In the genomic region with DNA sequence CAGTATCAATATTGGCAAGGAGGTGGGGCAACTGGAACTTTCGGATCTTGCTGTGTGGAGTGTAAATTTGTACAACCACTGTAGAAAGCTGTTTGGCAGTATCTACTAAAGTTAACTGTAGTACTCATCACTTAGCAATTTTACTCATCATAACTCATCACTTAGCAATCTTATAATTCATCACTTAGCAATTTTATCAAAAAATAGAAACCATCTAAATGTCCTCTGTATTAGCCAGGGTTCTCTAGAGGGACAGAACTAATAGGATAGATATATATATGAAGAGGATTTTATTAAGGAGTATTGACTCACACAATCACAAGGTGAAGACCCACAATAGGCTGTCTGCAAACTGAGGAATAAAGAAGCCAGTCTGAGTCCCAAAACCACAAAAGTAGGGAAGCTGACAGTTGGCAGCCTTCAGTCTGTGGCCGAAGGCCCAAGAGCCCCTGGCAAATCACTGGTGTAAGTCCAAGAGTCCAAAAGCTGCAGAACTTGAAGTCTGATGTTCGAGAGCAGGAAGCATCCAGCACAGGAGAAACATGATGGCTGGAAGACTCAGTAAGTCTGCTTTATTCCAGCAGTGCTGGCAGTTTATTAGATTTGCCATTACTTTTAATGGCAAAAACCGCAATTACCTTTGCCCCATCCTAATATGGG, we compare ENCODE assay signal across 24 cellular contexts.
DNase-seq lines count a peak whose midpoint lies in the region; ATAC-seq and TF ChIP-seq lines count a peak whose summit lies in the region.
"Had no signal": no experiment of that assay in that cellular context is flagged by ENCODE, and none has a peak within 500 bp of the region (broad histone marks: within the 10 kb centered on the region; RNA-seq: fewer than 3 reads in every experiment).

No MANE protein-coding gene starts in this region.

- no peak overlapping the region for H3K27ac Mint-ChIP-seq in MCF 10A (ENCODE audit: low read depth, unreplicated experiment)
- H3K27ac Mint-ChIP-seq: CD4-positive, alpha-beta T cell; memory B cell; natural killer cell treated with Interleukin-12 subunit alpha and Interleukin-12 subunit beta and Interleukin-15 and Interleukin-18, amount 100 ng/mL, for 72 hours had no signal

- in situ Hi-C loops in mammary epithelial cell (cut with MboI; ENCODE audit: low sequenced_read_pairs in 2 of 2) = no loop called here

- H3K9ac ChIP-seq in mammary epithelial cell (ENCODE audit: insufficient read depth, low read length) = no peak overlapping the region

- no peaks in the 10 kb centered on the region for H4K20me1 ChIP-seq in mammary epithelial cell (ENCODE audit: insufficient read depth, low read length)

- CTCF ChIA-PET in mammary epithelial cell (lab: Charles Lee; ENCODE audit: low non-redundant PET) (no interaction called here), MCF 10A (lab: Yijun Ruan, JAX) (no interaction called here)

- ATAC-seq in HG03442 (IDR thresholded peaks at IDR 0.05; ENCODE audit: unreplicated experiment) = no peak
- ATAC-seq: natural killer cell treated with Interleukin-12 subunit alpha and Interleukin-12 subunit beta and Interleukin-15 and Interleukin-18, amount 100 ng/mL, for 72 hours; upper lobe of right lung had no signal

- peak; percentile 54 for DNase-seq in mammary epithelial cell
- DNase-seq in MCF 10A (ENCODE audit: unreplicated experiment) = no peak
- DNase-seq in RKO (ENCODE audit: low spot score) = peak; percentile 56
- peak; percentile 15 for DNase-seq in fibroblast of the aortic adventitia (ENCODE audit: low read depth)
- no peak for DNase-seq in MV-4-11 (lab: John Stamatoyannopoulos, UW)
- no peak for DNase-seq in cerebellum (ENCODE audit: low spot score)
- DNase-seq in NCI-H510A (lab: John Stamatoyannopoulos, UW) = no peak
- DNase-seq: activated effector memory CD4-positive, alpha-beta T cell treated with anti-CD3 and anti-CD28 coated beads, Interleukin-2, amount 50 U/mL, for 16 hours; CD4-positive, alpha-beta T cell; DMS153; erythroblast; head of caudate nucleus; KBM-7; NCI-H1092; NCI-H2029 treated with DMSO at 0.1 percent for 48 hours; NCI-H510A treated with DMSO at 0.1 percent for 48 hours; posterior cingulate gyrus; Right ventricle myocardium superior; upper lobe of right lung had no signal

- H3K4me1 Mint-ChIP-seq in MCF 10A (ENCODE audit: insufficient read depth, unreplicated experiment) = peaks cover 14% of the 10 kb centered on the region
- H3K4me1 Mint-ChIP-seq: memory B cell had no signal

- no peaks in the 10 kb centered on the region for H3K36me3 ChIP-seq in mammary epithelial cell (ENCODE audit: insufficient read depth, low read length)
- H3K36me3 ChIP-seq: cardiac muscle cell, upper lobe of right lung had no signal

- no peaks in the 10 kb centered on the region for H3K79me2 ChIP-seq in mammary epithelial cell (ENCODE audit: insufficient read depth, low read length)

- peak overlapping the region; percentile 52 for H3K4me2 ChIP-seq in mammary epithelial cell (ENCODE audit: insufficient read depth, low read depth, low read length)

- no TSS peak for BruUV-seq in mammary epithelial cell (replicated peaks; lab: Mats Ljungman, UMichigan)
- BruUV-seq in MCF 10A (replicated peaks; lab: Mats Ljungman, UMichigan) = no TSS peak

- TF ChIP-seq CTCF in mammary epithelial cell (conservative IDR thresholded peaks at IDR 0.05 in 1 of 2, IDR thresholded peaks at IDR 0.05 in 1 of 2; ENCODE audit: extremely low read depth in 1 of 2, insufficient read depth in 1 of 2, low read depth in 1 of 2, low read length in 2 of 2) = no peak
- TF ChIP-seq CTCF in MCF 10A (IDR thresholded peaks at IDR 0.05; ENCODE audit: unreplicated experiment) = no peak
- no peak for TF ChIP-seq CTCF in fibroblast of the aortic adventitia (IDR thresholded peaks at IDR 0.05; ENCODE audit: insufficient read depth, low read length)

- no peaks in the 10 kb centered on the region for H3K27me3 Mint-ChIP-seq in MCF 10A (ENCODE audit: insufficient read depth, unreplicated experiment)

- H3K4me3 ChIP-seq in mammary epithelial cell (replicated peaks in 1 of 3; ENCODE audit: insufficient read depth in 1 of 3, low read depth in 2 of 3, low read length in 3 of 3) (no peak overlapping the region), fibroblast of the aortic adventitia (ENCODE audit: low read depth, low read length) (no peak overlapping the region)
- H3K4me3 ChIP-seq: cardiac muscle cell, upper lobe of right lung had no signal

- no peaks in the 10 kb centered on the region for H3K36me3 Mint-ChIP-seq in MCF 10A (ENCODE audit: insufficient read depth, unreplicated experiment)
- H3K36me3 Mint-ChIP-seq: memory B cell; natural killer cell treated with Interleukin-12 subunit alpha and Interleukin-12 subunit beta and Interleukin-15 and Interleukin-18, amount 100 ng/mL, for 72 hours had no signal

- POLR2A ChIA-PET in MCF 10A (lab: Yijun Ruan, JAX) = interaction anchor here (0.6 to 1.0 kb wide), 2 partner anchors 31 to 257 kb away, joined by 3 to 4 read pairs; no protein-coding TSS in a partner anchor

- no peak overlapping the region for H2AFZ ChIP-seq in mammary epithelial cell (ENCODE audit: low read depth, low read length)

- H3K4me3 Mint-ChIP-seq in MCF 10A (ENCODE audit: unreplicated experiment) = no peak overlapping the region
- H3K4me3 Mint-ChIP-seq: CD4-positive, alpha-beta T cell; memory B cell; natural killer cell treated with Interleukin-12 subunit alpha and Interleukin-12 subunit beta and Interleukin-15 and Interleukin-18, amount 100 ng/mL, for 72 hours had no signal

- WGBS in mammary epithelial cell (ENCODE audit: low coverage, missing lambda C conversion rate) = 25% methylated on average over 4 of the region's 4 CpGs

- no peaks in the 10 kb centered on the region for H3K9me3 ChIP-seq in mammary epithelial cell (replicated peaks; ENCODE audit: insufficient read depth, low read length)
- H3K9me3 ChIP-seq: upper lobe of right lung had no signal

- peaks cover 23% of the 10 kb centered on the region for H3K4me1 ChIP-seq in mammary epithelial cell (ENCODE audit: insufficient read depth, low read length)
- H3K4me1 ChIP-seq: upper lobe of right lung had no signal

- H3K27ac ChIP-seq in mammary epithelial cell (ENCODE audit: insufficient read depth, low read depth, low read length) = peak overlapping the region; percentile 57
- H3K27ac ChIP-seq: cardiac muscle cell, upper lobe of right lung, VCaP had no signal

- H3K9me3 Mint-ChIP-seq in MCF 10A (ENCODE audit: unreplicated experiment) = peaks cover 7% of the 10 kb centered on the region
- H3K9me3 Mint-ChIP-seq: CD4-positive, alpha-beta T cell; memory B cell; natural killer cell treated with Interleukin-12 subunit alpha and Interleukin-12 subunit beta and Interleukin-15 and Interleukin-18, amount 100 ng/mL, for 72 hours had no signal

- dilution Hi-C loops in mammary epithelial cell (cut with HindIII; ENCODE audit: low sequenced_read_pairs) = no loop called here

- H3K27me3 ChIP-seq in mammary epithelial cell (ENCODE audit: insufficient read depth, low read length) = no peaks in the 10 kb centered on the region
- H3K27me3 ChIP-seq: cardiac muscle cell, upper lobe of right lung had no signal

- intact Hi-C loops in mammary epithelial cell (cut with micrococcal nuclease) = loop anchor here (1.0 to 2.0 kb wide), 2 partner anchors 18 to 32 kb away; no protein-coding TSS in a partner anchor
- intact Hi-C loops in MCF 10A (cut with micrococcal nuclease) = no loop called here

Comparison
In these comparisons a context has a peak if more than half of its experiments do, and no peak if none do; other contexts are left out.
1. DNase-seq: peak in mammary epithelial cell (single experiment), RKO (single experiment) and fibroblast of the aortic adventitia (single experiment); none in MCF 10A (single experiment), MV-4-11 (single experiment), cerebellum (single experiment) and NCI-H510A (single experiment).